ENCODE assay signal across 29 cellular contexts in genomic region chr3:65489253-65489652, GRCh38.
"Had no signal": no experiment of that assay in that cellular context is flagged by ENCODE, and none has a peak within 500 bp of the region (broad histone marks: within the 10 kb centered on the region; RNA-seq: fewer than 3 reads in every experiment).

No MANE protein-coding gene starts in this region.

- H3K27ac Mint-ChIP-seq: dendritic cell treated with granulocyte-macrophage colony-stimulating factor and Interleukin-4, amounts not matched to agents 40 ng/mL and 50 ng/mL, for 4 days; effector memory CD8-positive, alpha-beta T cell; endodermal cell had no signal

- H3K9me3 ChIP-seq: colonic mucosa, esophagus muscularis mucosa, esophagus squamous epithelium, gastrocnemius medialis, gastroesophageal sphincter, heart left ventricle, heart right ventricle had no signal

- H3K4me3 Mint-ChIP-seq: dendritic cell treated with granulocyte-macrophage colony-stimulating factor and Interleukin-4, amounts not matched to agents 40 ng/mL and 50 ng/mL, for 4 days; effector memory CD8-positive, alpha-beta T cell; endodermal cell had no signal

- ATAC-seq: effector memory CD8-positive, alpha-beta T cell; esophagus mucosa; foreskin keratinocyte; gastrocnemius medialis; gastroesophageal sphincter; heart left ventricle; heart right ventricle had no signal

- H3K9me3 Mint-ChIP-seq: dendritic cell treated with granulocyte-macrophage colony-stimulating factor and Interleukin-4, amounts not matched to agents 40 ng/mL and 50 ng/mL, for 4 days; endodermal cell had no signal

- H3K36me3 ChIP-seq: colonic mucosa, esophagus muscularis mucosa, gastrocnemius medialis, gastroesophageal sphincter had no signal

- H3K27ac ChIP-seq: colonic mucosa, coronary artery, dorsolateral prefrontal cortex, epithelial cell of prostate, esophagus muscularis mucosa, foreskin keratinocyte, gastrocnemius medialis, gastroesophageal sphincter, heart left ventricle, heart right ventricle had no signal

- H3K27me3 ChIP-seq: colonic mucosa, dorsolateral prefrontal cortex, esophagus muscularis mucosa, esophagus squamous epithelium, foreskin keratinocyte, gastrocnemius medialis, gastroesophageal sphincter, heart left ventricle, heart right ventricle had no signal

- FAIRE-seq: colon, endometrium, endothelial cell of umbilical vein, frontal cortex had no signal

- DNase-seq: colonic mucosa; cortex of kidney; dermis blood vessel endothelial cell; dorsolateral prefrontal cortex; effector CD4-positive, alpha-beta T cell; effector CD8-positive, alpha-beta T cell; effector memory CD4-positive, alpha-beta T cell; effector memory CD8-positive, alpha-beta T cell; endodermal cell; erythroblast; esophagus squamous epithelium; foreskin fibroblast; foreskin keratinocyte; foreskin melanocyte; gastrocnemius medialis; glutamatergic neuron; head of caudate nucleus; heart left ventricle; heart right ventricle had no signal

- H3K27me3 Mint-ChIP-seq: dendritic cell treated with granulocyte-macrophage colony-stimulating factor and Interleukin-4, amounts not matched to agents 40 ng/mL and 50 ng/mL, for 4 days; effector memory CD8-positive, alpha-beta T cell had no signal

- H3K4me3 ChIP-seq: colonic mucosa, coronary artery, dorsolateral prefrontal cortex, esophagus muscularis mucosa, esophagus squamous epithelium, gastrocnemius medialis, gastroesophageal sphincter, heart left ventricle, heart right ventricle had no signal

- H3K4me1 ChIP-seq: colonic mucosa had no signal
